In the genomic region with DNA sequence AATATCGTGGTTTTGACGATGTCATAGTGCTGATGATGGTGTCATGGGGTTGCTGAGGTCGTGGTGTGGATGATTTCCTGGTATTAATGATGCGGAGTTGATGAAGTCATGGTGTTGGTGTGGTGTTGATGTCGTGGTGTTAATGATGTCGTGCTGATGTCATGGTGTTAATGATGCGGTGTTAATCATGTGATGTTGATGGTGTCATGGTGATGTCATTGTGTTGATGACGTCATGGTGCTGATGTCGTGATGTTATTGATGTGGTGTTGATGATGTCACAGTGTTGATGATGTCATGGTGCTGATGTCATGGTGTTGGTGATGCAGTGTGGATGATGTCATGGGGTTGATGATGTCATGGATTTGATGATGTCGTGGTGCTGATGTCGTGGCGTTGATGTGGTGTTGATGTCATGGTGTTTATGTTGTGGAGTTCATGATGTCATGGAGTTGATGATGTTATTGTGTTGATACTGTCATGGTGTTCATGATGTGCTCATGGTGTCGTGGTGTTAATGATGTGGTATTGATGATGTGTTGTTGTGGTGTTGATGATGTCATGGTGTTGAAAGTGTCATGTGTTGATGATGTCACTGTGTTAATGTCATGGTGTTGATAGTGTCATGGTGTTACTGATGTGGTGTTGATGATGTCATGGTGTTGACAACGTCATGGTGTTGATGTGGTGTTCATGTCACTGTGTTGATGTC, we compare ENCODE assay signal across 9 cellular contexts. TPM values are rescaled to one million over a fixed set of nuclear protein-coding genes. Genes with fewer than 3 reads are reported as not detected.
A peak's percentile ranks its signal among the peaks of the same experiment; 100 is the strongest.
DNase-seq lines count a peak whose midpoint lies in the region; ATAC-seq and TF ChIP-seq lines count a peak whose summit lies in the region.
"Had no signal": no experiment of that assay in that cellular context is flagged by ENCODE, and none has a peak within 500 bp of the region (broad histone marks: within the 10 kb centered on the region; RNA-seq: fewer than 3 reads in every experiment).

No MANE protein-coding gene starts in this region.

- POLR2A ChIA-PET in A673 (lab: Charles Lee; ENCODE audit: low non-redundant PET) = no interaction called here

- DNase-seq in A673 (ENCODE audit: low spot score) = peak; percentile 38
- peak; percentile 55 for DNase-seq in Daoy (ENCODE audit: low read depth)
- peak; percentile 54 for DNase-seq in SK-MEL-5 (ENCODE audit: low read depth, low spot score)
- peak; percentile 3 for DNase-seq in effector CD8-positive, alpha-beta T cell (lab: John Stamatoyannopoulos, UW)
- no peak for DNase-seq in SW 1271 (lab: John Stamatoyannopoulos, UW)
- no peak for DNase-seq in C1 segment of cervical spinal cord (lab: John Stamatoyannopoulos, UW)
- DNase-seq: activated CD4-positive, CD25-positive, alpha-beta regulatory T cell treated with anti-CD3 and anti-CD28 coated beads, Interleukin-2, amount 50 U/mL, for 72 hours had no signal

- ATAC-seq in HG03097 (IDR thresholded peaks at IDR 0.05; ENCODE audit: low FRiP score, unreplicated experiment) (no peak), GM21786 (IDR thresholded peaks at IDR 0.05; ENCODE audit: unreplicated experiment) (no peak)

- H3K9me3 ChIP-seq in A673 (ENCODE audit: low read depth, low read length, poor library complexity, severe bottlenecking) = no peaks in the 10 kb centered on the region

- BruUV-seq in A673 (replicated peaks; lab: Mats Ljungman, UMichigan) = no TSS peak

- intact Hi-C loops in A673 (cut with micrococcal nuclease; ENCODE audit: unreplicated experiment) = no loop called here

- H3K4me3 ChIP-seq in A673 (ENCODE audit: low read depth, low read length, poor library complexity, severe bottlenecking) = no peak overlapping the region

- no peaks in the 10 kb centered on the region for H3K36me3 ChIP-seq in A673 (ENCODE audit: insufficient read depth, low read length, poor library complexity, severe bottlenecking)

- no peak overlapping the region for H3K27ac ChIP-seq in A673 (ENCODE audit: low read depth, low read length, poor library complexity, severe bottlenecking)

- TF ChIP-seq CTCF in A673 (conservative IDR thresholded peaks at IDR 0.05; ENCODE audit: low read depth, low read length) = no peak

- in situ Hi-C loops in SK-MEL-5 (cut with HindIII; ENCODE audit: low pct_unique_long_range_greater_than_20kb, low sequenced_read_pairs) = no loop called here

- H3K4me1 ChIP-seq in A673 (ENCODE audit: insufficient read depth, low read length, poor library complexity, severe bottlenecking) = no peaks in the 10 kb centered on the region

- no peaks in the 10 kb centered on the region for H3K27me3 ChIP-seq in A673 (replicated peaks; ENCODE audit: insufficient read depth, low read depth, low read length, poor library complexity)

- CTCF ChIA-PET in A673 (lab: Charles Lee) = no interaction called here

RNA-seq across cellular contexts. Expression of a gene that starts 48.5 kb away (rescaled TPM):
- 0.95 and 1.0 TPM in 2 replicates for total RNA-seq in A673 (2021)
- 1.4 and 2.2 TPM in 2 replicates for total RNA-seq in Daoy (2014; rRNA removed; shearing (Covaris generic))
- total RNA-seq in SK-MEL-5 (2014; rRNA removed; shearing (Covaris generic)) = not detected in 2 replicates
- not detected in 2 replicates for polyA plus RNA-seq in SK-MEL-5 (2015; cell fraction: cytosol; rRNA removed)
- polyA plus RNA-seq in SK-MEL-5 (2015; cell fraction: nucleus; rRNA removed) = not detected in 2 replicates

Comparison
In these comparisons a context has a peak if more than half of its experiments do, and no peak if none do; other contexts are left out.
1. DNase-seq: peak in A673 (single experiment), Daoy (single experiment), SK-MEL-5 (single experiment) and effector CD8-positive, alpha-beta T cell (single experiment); none in SW 1271 (0 of 2) and C1 segment of cervical spinal cord (0 of 14).